19 cellular contexts compared by ENCODE assay signal in the genomic region with DNA sequence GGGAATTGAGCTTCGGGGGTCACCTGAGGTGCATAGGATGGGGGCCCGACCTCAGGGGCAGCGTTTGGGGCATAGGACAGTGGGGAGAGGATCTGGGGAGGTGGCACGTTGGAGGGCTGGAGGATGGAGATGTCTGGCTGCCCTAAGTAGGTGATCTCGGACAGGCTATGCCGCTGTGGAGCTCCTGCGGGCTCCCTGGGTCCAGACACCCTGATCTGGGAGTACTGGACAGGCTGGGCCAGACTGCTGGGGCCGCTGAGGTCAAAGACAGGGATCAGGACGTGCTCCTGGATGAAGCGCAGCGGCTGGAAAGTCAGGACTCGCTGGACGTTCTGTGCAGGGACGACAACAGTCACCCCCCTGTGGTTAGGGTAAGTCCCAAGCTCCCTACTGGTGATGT. TPM values are rescaled to one million over a fixed set of nuclear protein-coding genes. Genes with fewer than 3 reads are reported as not detected.
"Had no signal": no experiment of that assay in that cellular context is flagged by ENCODE, and none has a peak within 500 bp of the region (broad histone marks: within the 10 kb centered on the region; RNA-seq: fewer than 3 reads in every experiment).

No MANE protein-coding gene starts in this region.

- H3K4me3 ChIP-seq: adrenal gland, gastroesophageal sphincter, heart right ventricle, right lobe of liver, tibial artery had no signal

- H3K36me3 ChIP-seq: adrenal gland, gastroesophageal sphincter, heart right ventricle, right lobe of liver, tibial artery had no signal

- H3K36me3 Mint-ChIP-seq: activated naive CD8-positive, alpha-beta T cell; WTC11 had no signal

- H3K27ac ChIP-seq: gastroesophageal sphincter, tibial artery had no signal

- H3K27ac Mint-ChIP-seq: activated naive CD8-positive, alpha-beta T cell; endodermal cell; nephron; WTC11 had no signal

- H3K9me3 Mint-ChIP-seq: endodermal cell, nephron, WTC11 had no signal

- H3K9me3 ChIP-seq: adrenal gland, gastroesophageal sphincter, heart right ventricle, right lobe of liver, tibial artery had no signal

- H3K4me3 Mint-ChIP-seq: activated naive CD8-positive, alpha-beta T cell; endodermal cell; nephron; WTC11 had no signal

- ATAC-seq: gastroesophageal sphincter; stimulated activated naive CD8-positive, alpha-beta T cell treated with anti-CD3 and anti-CD28 coated beads, Interleukin-15, Interleukin-2, amounts not matched to agents 100 U/mL and 50 U/mL, for 24 hours had no signal

- H3K27me3 ChIP-seq: adrenal gland, right lobe of liver had no signal

- DNase-seq: activated gamma-delta T cell treated with Interleukin-2 at 50 U/mL for 16 hours; activated T-cell treated with anti-CD3 and anti-CD28 coated beads, Interleukin-2, amount 50 U/mL, for 1 hour; adrenal gland; cortex of kidney; endodermal cell; heart right ventricle; mammary epithelial cell; midbrain; nucleus accumbens; right lobe of liver; stimulated activated CD4-positive, alpha-beta T cell treated with anti-CD3 and anti-CD28 coated beads, Interleukin-4, amount 100 ng/mL, for 24 hours; stimulated activated naive CD8-positive, alpha-beta T cell treated with anti-CD3 and anti-CD28 coated beads, Interleukin-15, Interleukin-2, amounts not matched to agents 100 U/mL and 50 U/mL, for 24 hours; T-helper 1 cell; tibial artery had no signal

RNA-seq across cellular contexts. Expression of a gene that starts 21.5 kb away (rescaled TPM):
- total RNA-seq: cerebellum, endodermal cell had no signal
